Comparison of ENCODE assay signal across 16 cellular contexts in the genomic region with DNA sequence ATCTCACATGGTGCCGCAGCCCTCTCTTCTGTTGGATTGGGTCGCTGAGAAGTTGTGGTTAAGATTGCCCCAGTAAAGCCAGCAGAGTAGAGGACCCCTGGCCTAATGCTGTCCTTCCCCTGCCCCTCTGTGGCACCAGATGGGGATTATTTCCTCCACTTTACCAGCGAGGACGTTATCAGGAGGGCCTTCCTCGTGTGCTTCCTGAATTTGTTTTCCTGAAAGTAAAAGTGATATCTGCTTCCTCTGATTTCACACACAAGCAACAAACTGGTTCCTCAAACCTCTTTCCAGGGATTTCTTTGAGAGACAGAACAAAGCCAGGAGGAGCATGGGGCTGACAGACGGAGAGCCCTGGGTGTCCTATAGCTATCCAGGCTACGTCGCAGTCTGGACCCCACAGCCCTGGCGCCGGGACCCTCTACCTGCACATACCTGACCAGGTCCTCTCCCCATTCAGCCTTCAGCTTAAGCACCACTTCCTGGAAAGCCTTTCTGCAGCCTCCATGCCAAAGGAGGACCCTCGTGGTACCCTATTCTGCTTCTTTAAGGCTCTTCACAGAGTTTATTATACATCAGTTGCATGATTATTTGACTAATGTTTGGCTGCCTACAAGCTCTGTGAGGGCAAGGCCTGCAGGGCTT.
DNase-seq lines count a peak whose midpoint lies in the region; ATAC-seq and TF ChIP-seq lines count a peak whose summit lies in the region.
"Had no signal": no experiment of that assay in that cellular context is flagged by ENCODE, and none has a peak within 500 bp of the region (broad histone marks: within the 10 kb centered on the region; RNA-seq: fewer than 3 reads in every experiment).

No MANE protein-coding gene starts in this region.

- no peak overlapping the region for H3K27ac ChIP-seq in psoas muscle
- H3K27ac ChIP-seq: GM23248, HL-60 had no signal

- no peaks in the 10 kb centered on the region for H3K9me3 Mint-ChIP-seq in endothelial cell (ENCODE audit: unreplicated experiment)
- H3K9me3 Mint-ChIP-seq: CD4-positive, alpha-beta memory T cell had no signal

- ATAC-seq in psoas muscle, result no peak
- ATAC-seq: HCT116 had no signal

- DNase-seq in GDM1 (lab: John Stamatoyannopoulos, UW) (peak; percentile 44), UCSD-AML1 (lab: John Stamatoyannopoulos, UW; ENCODE audit: unreplicated experiment) (peak; percentile 56), endothelial cell (ENCODE audit: low spot score) (peak; percentile 12), mesenteric fat pad (ENCODE audit: low spot score) (peak; percentile 60), psoas muscle (no peak), DMS153 treated with DMSO at 0.1 percent for 48 hours (lab: John Stamatoyannopoulos, UW; ENCODE audit: unreplicated experiment) (no peak), NCI-H2171 treated with DMSO at 0.1 percent for 48 hours (lab: John Stamatoyannopoulos, UW) (no peak), germinal center (ENCODE audit: low spot score) (no peak)
- DNase-seq: C1 segment of cervical spinal cord; CD4-positive, alpha-beta memory T cell; DND-41; GF-D8; GM23248 had no signal

- intact Hi-C loops in psoas muscle (cut with DNase I), result no loop called here

- no peak overlapping the region for H3K27ac Mint-ChIP-seq in endothelial cell (ENCODE audit: unreplicated experiment)
- H3K27ac Mint-ChIP-seq: B cell; CD4-positive, alpha-beta memory T cell had no signal

- H3K27me3 Mint-ChIP-seq in endothelial cell (ENCODE audit: unreplicated experiment), result peaks cover 9% of the 10 kb centered on the region
- H3K27me3 Mint-ChIP-seq: B cell had no signal

- H3K9me3 ChIP-seq in psoas muscle, result no peaks in the 10 kb centered on the region

- no peak overlapping the region for H3K4me3 ChIP-seq in psoas muscle
- H3K4me3 ChIP-seq: GM23248 had no signal

- H3K36me3 ChIP-seq in psoas muscle (ENCODE audit: insufficient read depth in 1 of 2, low read depth in 1 of 2), result no peaks in the 10 kb centered on the region

- H3K4me3 Mint-ChIP-seq in endothelial cell (ENCODE audit: unreplicated experiment), result no peak overlapping the region
- H3K4me3 Mint-ChIP-seq: B cell; CD4-positive, alpha-beta memory T cell had no signal

- no peaks in the 10 kb centered on the region for H3K4me1 ChIP-seq in psoas muscle

- 75 to 79% (median 76%) methylated on average over 11 of the region's 11 CpGs for WGBS in psoas muscle, 3 donors

- no peak for TF ChIP-seq CTCF in endothelial cell (IDR thresholded peaks at IDR 0.05; ENCODE audit: unreplicated experiment)
- no peak for TF ChIP-seq CTCF in psoas muscle (IDR thresholded peaks at IDR 0.05)

- H3K27me3 ChIP-seq in psoas muscle (ENCODE audit: insufficient read depth in 3 of 3, low read length in 2 of 3), result peaks cover 0 to 4% (median 0%) of the 10 kb centered on the region in 3 donors

- H3K36me3 Mint-ChIP-seq in endothelial cell (ENCODE audit: low read depth, unreplicated experiment), result no peaks in the 10 kb centered on the region
- H3K36me3 Mint-ChIP-seq: CD4-positive, alpha-beta memory T cell had no signal

- H3K4me1 Mint-ChIP-seq in endothelial cell (ENCODE audit: unreplicated experiment), result peaks cover 22% of the 10 kb centered on the region
- H3K4me1 Mint-ChIP-seq: B cell; CD4-positive, alpha-beta memory T cell had no signal

Comparison
In these comparisons a context has a peak if more than half of its experiments do, and no peak if none do; other contexts are left out.
1. DNase-seq: peak in GDM1 (single experiment), UCSD-AML1 (single experiment), endothelial cell (single experiment) and mesenteric fat pad (single experiment); none in psoas muscle (0 of 2), DMS153 treated with DMSO at 0.1 percent for 48 hours (single experiment), NCI-H2171 treated with DMSO at 0.1 percent for 48 hours (single experiment) and germinal center (single experiment).